Comparison of ENCODE assay signal across 13 cellular contexts in genomic region chr5:151062405-151063135, GRCh38. TPM values are rescaled to one million over a fixed set of nuclear protein-coding genes. Genes with fewer than 3 reads are reported as not detected.
DNase-seq lines count a peak whose midpoint lies in the region; TF ChIP-seq lines count a peak whose summit lies in the region.
"Had no signal": no experiment of that assay in that cellular context is flagged by ENCODE, and none has a peak within 500 bp of the region (broad histone marks: within the 10 kb centered on the region; RNA-seq: fewer than 3 reads in every experiment).

No MANE protein-coding gene starts in this region.

- peaks cover 54% of the 10 kb centered on the region for H4K20me1 ChIP-seq in OCI-LY3 (ENCODE audit: insufficient read depth, low read length)

- H3K36me3 ChIP-seq in OCI-LY3 (replicated peaks; ENCODE audit: low read depth, low read length) (peaks cover 72% of the 10 kb centered on the region), esophagus squamous epithelium (peaks cover 0 to 88% (median 17%) of the 10 kb centered on the region in 3 donors), skeletal muscle satellite cell (ENCODE audit: insufficient read depth, low read length) (peaks cover 55% of the 10 kb centered on the region)

- H3K4me3 ChIP-seq in OCI-LY3 (ENCODE audit: low read length) (no peak overlapping the region), esophagus squamous epithelium (no peak overlapping the region), skeletal muscle satellite cell (ENCODE audit: low read length) (peak overlapping the region; percentile 35)
- H3K4me3 ChIP-seq: MG63 had no signal

- in situ Hi-C loops in G401 (cut with HindIII; ENCODE audit: low sequenced_read_pairs) = no loop called here

- peaks cover 0 to 1% (median 0%) of the 10 kb centered on the region in 6 donors for H3K9me3 Mint-ChIP-seq in immature natural killer cell

- H3K27me3 ChIP-seq in OCI-LY3 (ENCODE audit: low read depth, low read length) = no peaks in the 10 kb centered on the region
- no peaks in the 10 kb centered on the region for H3K27me3 ChIP-seq in esophagus squamous epithelium
- H3K27me3 ChIP-seq in skeletal muscle satellite cell (ENCODE audit: control insufficient read depth, insufficient read depth, low read length) = no peaks in the 10 kb centered on the region
- H3K27me3 ChIP-seq: MG63 had no signal

- H3K9ac ChIP-seq in OCI-LY3 (ENCODE audit: low read length) (no peak overlapping the region), skeletal muscle satellite cell (ENCODE audit: low read depth, low read length) (peak overlapping the region; percentile 10)
- H3K9ac ChIP-seq: parathyroid adenoma had no signal

- H3K27ac Mint-ChIP-seq in immature natural killer cell = no peak overlapping the region

- 81 to 100% methylated on average over 2 to 5 of the region's 5 CpGs for WGBS in esophagus squamous epithelium, 2 donors

- peaks cover 6 to 22% (median 14%) of the 10 kb centered on the region in 3 donors for H3K27me3 Mint-ChIP-seq in immature natural killer cell (ENCODE audit: low read depth in 3 of 3)

- H3K36me3 Mint-ChIP-seq in immature natural killer cell = peaks cover 7 to 23% (median 18%) of the 10 kb centered on the region in 3 donors

- H3K79me2 ChIP-seq in OCI-LY3 (ENCODE audit: low read length) = peaks cover 86% of the 10 kb centered on the region

- peaks cover 31 to 50% of the 10 kb centered on the region in 2 donors for H3K4me1 Mint-ChIP-seq in immature natural killer cell

- no peaks in the 10 kb centered on the region for H3K9me3 ChIP-seq in OCI-LY3 (ENCODE audit: insufficient read depth, low read length)
- no peaks in the 10 kb centered on the region for H3K9me3 ChIP-seq in esophagus squamous epithelium
- no peaks in the 10 kb centered on the region for H3K9me3 ChIP-seq in skeletal muscle satellite cell (replicated peaks; ENCODE audit: low read length)
- H3K9me3 ChIP-seq: MG63 had no signal

- H3K4me3 Mint-ChIP-seq in immature natural killer cell = no peak overlapping the region

- H3K4me2 ChIP-seq in OCI-LY3 (ENCODE audit: low read length) = no peak overlapping the region
- peak overlapping the region; percentile 24 for H3K4me2 ChIP-seq in skeletal muscle satellite cell (ENCODE audit: low read length)

- DNase-seq in G401 (ENCODE audit: low spot score) (peak; percentile 24), esophagus squamous epithelium (lab: John Stamatoyannopoulos, UW) (no peak), SKM-1 (lab: John Stamatoyannopoulos, UW; ENCODE audit: unreplicated experiment) (no peak), Ammon's horn (ENCODE audit: low spot score) (no peak), SW480 (ENCODE audit: low spot score) (no peak), immature natural killer cell (no peak)
- DNase-seq: activated CD8-positive, alpha-beta memory T cell treated with anti-CD3 and anti-CD28 coated beads, Interleukin-2, amount 50 U/mL, for 48 hours; mesendoderm; NCI-H2171 treated with DMSO at 0.1 percent for 48 hours had no signal

- H3K4me1 ChIP-seq in OCI-LY3 (ENCODE audit: low read length) (peaks cover 94% of the 10 kb centered on the region), esophagus squamous epithelium (peaks cover 28 to 67% (median 47%) of the 10 kb centered on the region in 3 donors), skeletal muscle satellite cell (ENCODE audit: control insufficient read depth, insufficient read depth, low read length) (peaks cover 49% of the 10 kb centered on the region)

- intact Hi-C loops in esophagus squamous epithelium (cut with DNase I) = no loop called here

- TF ChIP-seq CTCF in OCI-LY3 (IDR thresholded peaks at IDR 0.05; ENCODE audit: low read depth, low read length) (no peak), esophagus squamous epithelium (IDR thresholded peaks at IDR 0.05) (no peak)

- TF ChIP-seq POLR2A in esophagus squamous epithelium (IDR thresholded peaks at IDR 0.05) = no peak

- no peak overlapping the region for H2AFZ ChIP-seq in OCI-LY3 (ENCODE audit: low read depth, low read length)
- H2AFZ ChIP-seq: parathyroid adenoma had no signal

- H3K27ac ChIP-seq in OCI-LY3 (ENCODE audit: low read length) (peak overlapping the region; percentile 99), esophagus squamous epithelium (peak overlapping the region in 3 of 4 donors; percentile 63 to 75 (median 72))

RNA-seq across cellular contexts. Expression of gene TNIP1, which starts 18.3 kb away (rescaled TPM):
- total RNA-seq in G401 (2014; rRNA removed; shearing (Covaris generic)) = 32.2 and 40.4 TPM in 2 replicates
- 100 to 1,000 TPM in 1 of 4 donors, 10 to 100 TPM in 3; 55.5 to 109 (median 95.4) TPM for total RNA-seq in esophagus squamous epithelium
- 61.3 and 64.7 TPM in 2 replicates for total RNA-seq in skeletal muscle satellite cell (2012; rRNA removed)
- polyA plus RNA-seq in immature natural killer cell = 10 to 100 TPM; 21.8 to 62.4 (median 40.2) TPM

RNA-seq across cellular contexts. Expression of gene GPX3, which starts 42.2 kb away (rescaled TPM):
- total RNA-seq in G401 (2014; rRNA removed; shearing (Covaris generic)) = 8.4 and 15.5 TPM in 2 replicates
- 1,000 to 10,000 TPM in 1 of 4 donors, 100 to 1,000 TPM in 3; 166 to 1,028 (median 489) TPM for total RNA-seq in esophagus squamous epithelium
- 4.3 and 15.7 TPM in 2 replicates for total RNA-seq in skeletal muscle satellite cell (2012; rRNA removed)
- under 1 TPM in 1 of 3 donors, not detected in 2; 0.96 TPM for polyA plus RNA-seq in immature natural killer cell

Comparison
In these comparisons a context has a peak if more than half of its experiments do, and no peak if none do; other contexts are left out.
1. RNA of gene GPX3, which starts 42.2 kb away (total RNA-seq): 166 to 1,028 TPM in esophagus squamous epithelium; 8.4 to 15.5 TPM in G401; every median in the first group is over 10 times any median in the second.